ENCODE assay signal across 8 cellular contexts in the genomic region with DNA sequence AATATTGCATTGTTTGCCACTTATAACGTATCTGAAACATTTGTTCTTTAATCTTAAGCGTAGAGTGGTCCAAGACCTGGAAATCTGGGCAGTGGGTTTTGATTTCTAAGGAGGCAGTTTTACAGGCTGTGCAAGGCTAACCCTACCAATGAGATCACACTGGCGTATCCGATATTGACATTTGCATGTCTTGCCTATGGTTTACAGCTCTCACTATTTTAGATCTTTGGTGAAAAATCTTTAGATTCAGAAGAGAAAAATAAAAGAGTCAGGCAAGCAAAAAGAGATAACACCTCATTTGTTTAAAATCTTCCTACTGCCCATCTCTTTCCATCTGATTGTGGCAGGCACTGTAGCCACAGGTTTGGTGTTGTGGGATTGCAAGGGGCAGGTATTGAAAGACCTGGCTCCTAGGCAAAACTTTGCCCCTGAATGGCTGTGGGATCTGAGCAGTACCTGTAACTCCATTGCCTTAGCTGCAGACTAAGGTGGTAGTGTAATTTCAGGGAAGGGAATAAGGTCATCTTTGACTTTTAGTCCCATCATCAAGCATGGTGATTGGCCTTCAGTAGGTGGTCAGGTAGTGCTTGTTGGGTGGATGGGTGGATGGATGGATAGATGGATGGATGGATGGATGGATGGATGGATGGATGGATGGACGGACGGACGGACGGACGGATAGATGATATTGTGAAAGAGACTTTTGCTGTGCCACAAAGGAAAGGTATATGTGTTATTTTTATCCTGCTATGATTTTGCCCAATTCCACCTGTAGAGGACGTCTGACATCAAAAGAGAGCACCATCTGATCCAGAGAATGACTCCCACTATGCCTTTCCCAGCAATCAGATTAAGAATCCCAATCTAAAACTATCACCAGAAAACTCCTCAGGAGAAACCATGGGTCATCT. TPM values are rescaled to one million over a fixed set of nuclear protein-coding genes. Genes with fewer than 3 reads are reported as not detected.
DNase-seq lines count a peak whose midpoint lies in the region; ATAC-seq and TF ChIP-seq lines count a peak whose summit lies in the region.

No MANE protein-coding gene starts in this region.

- H3K4me2 ChIP-seq in skeletal muscle satellite cell (ENCODE audit: low read length) = peak overlapping the region; percentile 97

- TF ChIP-seq CTCF in GM12874 (IDR thresholded peaks at IDR 0.05; ENCODE audit: insufficient read depth, low read depth, low read length) (peak; percentile 44; the same call in 1 of the 2 replicates), fibroblast of mammary gland (conservative IDR thresholded peaks at IDR 0.05; ENCODE audit: control insufficient read depth, insufficient read depth, low read depth, low read length) (peak; percentile 26)

- peak overlapping the region; percentile 84 for H3K9ac ChIP-seq in skeletal muscle satellite cell (ENCODE audit: low read depth, low read length)

- DNase-seq in SJSA1 (ENCODE audit: low read depth in 1 of 2, low spot score in 2 of 2) (no peak), fibroblast of mammary gland (ENCODE audit: low read depth) (no peak), medulla oblongata (ENCODE audit: extremely low spot score) (no peak), NK-92 (lab: John Stamatoyannopoulos, UW; ENCODE audit: unreplicated experiment) (no peak)
- no peak for DNase-seq in activated effector memory CD4-positive, alpha-beta T cell treated with Interleukin-2 at 50 U/mL for 16 hours

- H3K4me1 ChIP-seq in SJSA1 (replicated peaks) = peaks cover 55% of the 10 kb centered on the region
- H3K4me1 ChIP-seq in skeletal muscle satellite cell (ENCODE audit: control insufficient read depth, insufficient read depth, low read length) = peaks cover 58% of the 10 kb centered on the region

- H3K27ac ChIP-seq in SJSA1 = no peak overlapping the region

- H3K36me3 ChIP-seq in SJSA1 = peaks cover 34% of the 10 kb centered on the region
- H3K36me3 ChIP-seq in skeletal muscle satellite cell (ENCODE audit: insufficient read depth, low read length) = peaks cover 1% of the 10 kb centered on the region

- no peaks in the 10 kb centered on the region for H3K27me3 ChIP-seq in SJSA1 (replicated peaks)
- H3K27me3 ChIP-seq in skeletal muscle satellite cell (ENCODE audit: control insufficient read depth, insufficient read depth, low read length) = no peaks in the 10 kb centered on the region

- H3K9me3 ChIP-seq in SJSA1 (replicated peaks) (no peaks in the 10 kb centered on the region), skeletal muscle satellite cell (replicated peaks; ENCODE audit: low read length) (no peaks in the 10 kb centered on the region)

- ATAC-seq in GM19463 (IDR thresholded peaks at IDR 0.05; ENCODE audit: unreplicated experiment) = no peak

- H3K4me3 ChIP-seq in SJSA1 (peak overlapping the region; percentile 87), fibroblast of mammary gland (ENCODE audit: control insufficient read depth, low read depth, low read length) (peak overlapping the region; percentile 76), skeletal muscle satellite cell (ENCODE audit: low read length) (peak overlapping the region; percentile 91)

RNA-seq across cellular contexts. Expression of gene TNFAIP3, which starts 1.9 kb away (rescaled TPM):
- total RNA-seq in SJSA1 (2014; rRNA removed; shearing (Covaris generic)) = 7.8 and 12.2 TPM in 2 replicates
- total RNA-seq in skeletal muscle satellite cell (2012; rRNA removed) = 15.5 and 22.7 TPM in 2 replicates
